ENCODE assay signal across 7 cellular contexts in the genomic region with DNA sequence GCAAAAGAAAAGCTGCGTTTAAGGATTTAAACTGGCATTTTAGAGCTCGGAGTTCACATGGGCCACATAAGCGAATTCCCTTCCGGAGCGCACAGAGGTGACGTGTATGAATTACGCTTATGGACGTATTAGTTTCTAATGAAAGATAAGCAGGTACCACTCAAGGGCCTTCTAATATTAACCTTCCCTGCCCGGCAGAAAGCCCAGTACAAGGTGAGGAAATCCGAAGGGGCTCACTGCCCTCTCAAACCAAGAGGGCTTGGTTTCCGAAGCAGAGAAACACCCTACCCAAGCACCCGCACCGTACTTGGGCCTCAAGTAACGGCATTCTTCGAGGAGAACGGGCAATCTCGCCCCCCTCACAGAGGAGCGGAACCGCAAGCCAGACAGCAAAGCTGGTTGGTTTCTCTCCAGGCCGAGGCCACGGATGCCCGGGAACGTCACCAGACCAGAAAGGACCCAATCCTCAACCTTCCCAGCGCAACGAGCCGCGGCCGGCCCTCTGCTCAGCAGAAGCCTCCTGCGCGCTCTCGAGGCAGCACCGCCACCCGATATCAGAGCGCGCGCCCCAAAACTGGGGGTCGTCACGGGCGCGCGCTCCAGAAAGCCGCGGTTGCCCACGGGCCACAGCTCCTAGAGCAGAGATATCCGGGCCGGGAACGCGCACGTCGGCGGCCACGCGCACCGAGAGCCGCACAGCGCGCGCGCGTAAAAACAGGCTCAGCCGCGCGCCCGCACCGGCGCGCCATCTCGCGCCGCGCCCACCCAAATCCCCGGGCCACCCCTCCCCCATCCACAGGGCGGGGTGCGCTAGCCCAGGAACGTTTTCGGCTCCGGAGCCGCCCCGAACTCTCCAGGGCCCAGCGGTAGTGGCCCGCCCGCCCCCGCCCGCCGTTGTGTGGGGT. TPM values are rescaled to one million over a fixed set of nuclear protein-coding genes. Genes with fewer than 3 reads are reported as not detected.
A peak's percentile ranks its signal among the peaks of the same experiment; 100 is the strongest.
DNase-seq lines count a peak whose midpoint lies in the region; ATAC-seq and TF ChIP-seq lines count a peak whose summit lies in the region.

No MANE protein-coding gene starts in this region.

- H3K36me3 Mint-ChIP-seq in immature natural killer cell: peaks cover 0 to 3% (median 0%) of the 10 kb centered on the region in 3 donors

- peak overlapping the region; percentile 82 for H3K4me2 ChIP-seq in mammary epithelial cell (ENCODE audit: insufficient read depth, low read depth, low read length)

- no peaks in the 10 kb centered on the region for H4K20me1 ChIP-seq in mammary epithelial cell (ENCODE audit: insufficient read depth, low read length)

- H3K36me3 ChIP-seq in WERI-Rb-1 (peaks cover 36% of the 10 kb centered on the region), mammary epithelial cell (ENCODE audit: insufficient read depth, low read length) (peaks cover 9% of the 10 kb centered on the region)

- peaks cover 5 to 13% (median 11%) of the 10 kb centered on the region in 3 donors for H3K27me3 Mint-ChIP-seq in immature natural killer cell (ENCODE audit: low read depth in 3 of 3)

- H3K4me1 Mint-ChIP-seq in immature natural killer cell: peaks cover 42 to 49% of the 10 kb centered on the region in 2 donors

- H3K27ac Mint-ChIP-seq in immature natural killer cell: peak overlapping the region; percentile 92 to 95 (median 94)

- peaks cover 11% of the 10 kb centered on the region for H3K4me1 ChIP-seq in mammary epithelial cell (ENCODE audit: insufficient read depth, low read length)

- intact Hi-C loops in mammary epithelial cell (cut with micrococcal nuclease): loop anchor here (5.0 kb wide), 1 partner anchor 431 kb away; the partner anchor contains the start of gene CELSR3

- in situ Hi-C loops in mammary epithelial cell (cut with MboI; ENCODE audit: low sequenced_read_pairs in 2 of 2): no loop called here

- H3K79me2 ChIP-seq in mammary epithelial cell (ENCODE audit: insufficient read depth, low read length): peaks cover 52% of the 10 kb centered on the region

- H3K9me3 Mint-ChIP-seq in immature natural killer cell: no peaks in the 10 kb centered on the region

- peak overlapping the region; percentile 98 for H3K27ac ChIP-seq in WERI-Rb-1
- H3K27ac ChIP-seq in mammary epithelial cell (ENCODE audit: insufficient read depth, low read depth, low read length): peak overlapping the region; percentile 90

- dilution Hi-C loops in mammary epithelial cell (cut with HindIII; ENCODE audit: low sequenced_read_pairs): no loop called here

- peak overlapping the region; percentile 80 for H3K4me3 ChIP-seq in WERI-Rb-1 (ENCODE audit: low read depth, low read length)
- peak overlapping the region; percentile 72 to 84 (median 80) for H3K4me3 ChIP-seq in mammary epithelial cell (replicated peaks in 1 of 3; ENCODE audit: insufficient read depth in 1 of 3, low read depth in 2 of 3, low read length in 3 of 3)

- TF ChIP-seq CTCF in WERI-Rb-1 (IDR thresholded peaks at IDR 0.05; ENCODE audit: low read depth, low read length) (no peak), mammary epithelial cell (conservative IDR thresholded peaks at IDR 0.05 in 1 of 2, IDR thresholded peaks at IDR 0.05 in 1 of 2; ENCODE audit: extremely low read depth in 1 of 2, insufficient read depth in 1 of 2, low read depth in 1 of 2, low read length in 2 of 2) (no peak)

- peak; percentile 21 for ATAC-seq in GM18499 (IDR thresholded peaks at IDR 0.05; ENCODE audit: insufficient read depth, unreplicated experiment)
- peak; percentile 34 for ATAC-seq in HG02763 (IDR thresholded peaks at IDR 0.05; ENCODE audit: unreplicated experiment)

- peak overlapping the region; percentile 88 to 100 (median 94) for H3K4me3 Mint-ChIP-seq in immature natural killer cell

- peak; percentile 24 for DNase-seq in NCI-H128 (lab: John Stamatoyannopoulos, UW; ENCODE audit: unreplicated experiment)
- DNase-seq in WERI-Rb-1: peak; percentile 84
- DNase-seq in mammary epithelial cell: peak; percentile 75
- peak; percentile 82 to 87 (median 86) for DNase-seq in immature natural killer cell
- peak; percentile 49 for DNase-seq in smooth muscle cell of the brain vasculature (ENCODE audit: low read depth, low spot score)

- H3K27me3 ChIP-seq in WERI-Rb-1 (ENCODE audit: insufficient read depth, low read depth, severe bottlenecking) (no peaks in the 10 kb centered on the region), mammary epithelial cell (ENCODE audit: insufficient read depth, low read length) (no peaks in the 10 kb centered on the region)

- 1% methylated on average over 25 of the region's 85 CpGs for WGBS in mammary epithelial cell (ENCODE audit: low coverage, missing lambda C conversion rate)

- peak overlapping the region; percentile 95 for H3K9ac ChIP-seq in mammary epithelial cell (ENCODE audit: insufficient read depth, low read length)

- H2AFZ ChIP-seq in mammary epithelial cell (ENCODE audit: low read depth, low read length): peak overlapping the region; percentile 81

- BruUV-seq in mammary epithelial cell (replicated peaks; lab: Mats Ljungman, UMichigan): TSS peak; percentile 77

- H3K9me3 ChIP-seq in WERI-Rb-1 (ENCODE audit: severe bottlenecking) (no peaks in the 10 kb centered on the region), mammary epithelial cell (replicated peaks; ENCODE audit: insufficient read depth, low read length) (no peaks in the 10 kb centered on the region)

- CTCF ChIA-PET in mammary epithelial cell (lab: Charles Lee; ENCODE audit: low non-redundant PET): interaction anchor here (0.8 to 1.4 kb wide), 3 partner anchors 39 to 105 kb away, joined by 3 to 11 read pairs (median 4); partner anchors contain the start of genes LAMB2 and WDR6

RNA-seq across cellular contexts. Expression of gene QRICH1, which starts 0.7 kb away (rescaled TPM):
- total RNA-seq in mammary epithelial cell: 10 to 100 TPM; 88.7 to 89.7 TPM
- polyA plus RNA-seq in mammary epithelial cell (72.2 TPM), immature natural killer cell (10 to 100 TPM in 2 of 3 donors, 1 to 10 TPM in 1; 9.7 to 29.3 (median 15.1) TPM)
- 248 TPM for polyA minus RNA-seq in mammary epithelial cell

RNA-seq across cellular contexts. Expression of gene QARS1, which starts 11.4 kb away (rescaled TPM):
- 100 to 1,000 TPM; 228 to 355 TPM for total RNA-seq in mammary epithelial cell
- polyA plus RNA-seq in mammary epithelial cell (203 TPM), immature natural killer cell (100 to 1,000 TPM in 1 of 3 donors, 10 to 100 TPM in 2; 94.8 to 104 (median 98.5) TPM)
- polyA minus RNA-seq in mammary epithelial cell: 344 TPM

RNA-seq across cellular contexts. Expression of gene USP19, which starts 27.4 kb away (rescaled TPM):
- total RNA-seq in mammary epithelial cell: 10 to 100 TPM; 30.5 to 37.2 TPM
- 25.1 TPM for polyA plus RNA-seq in mammary epithelial cell
- polyA minus RNA-seq in mammary epithelial cell: 42.6 TPM
- polyA plus RNA-seq in immature natural killer cell: 10 to 100 TPM; 19.3 to 43.7 (median 38.3) TPM

RNA-seq across cellular contexts. Expression of gene LAMB2, which starts 39.6 kb away (rescaled TPM):
- 100 to 1,000 TPM; 209 to 233 TPM for total RNA-seq in mammary epithelial cell
- polyA plus RNA-seq in mammary epithelial cell: 150 TPM
- 534 TPM for polyA minus RNA-seq in mammary epithelial cell
- not detected for polyA plus RNA-seq in immature natural killer cell

Comparison
In these comparisons a context has a peak if more than half of its experiments do, and no peak if none do; other contexts are left out.
1. Peak in every context shown above with its lines: DNase-seq, ATAC-seq, H3K4me3 ChIP-seq and H3K27ac ChIP-seq.
2. DNase-seq: peak in every context shown above with its lines; median percentile 86 in immature natural killer cell; 84 in WERI-Rb-1; 75 in mammary epithelial cell; 49 in smooth muscle cell of the brain vasculature; 24 in NCI-H128.